ENCODE assay signal across 2 cellular contexts in the genomic region with DNA sequence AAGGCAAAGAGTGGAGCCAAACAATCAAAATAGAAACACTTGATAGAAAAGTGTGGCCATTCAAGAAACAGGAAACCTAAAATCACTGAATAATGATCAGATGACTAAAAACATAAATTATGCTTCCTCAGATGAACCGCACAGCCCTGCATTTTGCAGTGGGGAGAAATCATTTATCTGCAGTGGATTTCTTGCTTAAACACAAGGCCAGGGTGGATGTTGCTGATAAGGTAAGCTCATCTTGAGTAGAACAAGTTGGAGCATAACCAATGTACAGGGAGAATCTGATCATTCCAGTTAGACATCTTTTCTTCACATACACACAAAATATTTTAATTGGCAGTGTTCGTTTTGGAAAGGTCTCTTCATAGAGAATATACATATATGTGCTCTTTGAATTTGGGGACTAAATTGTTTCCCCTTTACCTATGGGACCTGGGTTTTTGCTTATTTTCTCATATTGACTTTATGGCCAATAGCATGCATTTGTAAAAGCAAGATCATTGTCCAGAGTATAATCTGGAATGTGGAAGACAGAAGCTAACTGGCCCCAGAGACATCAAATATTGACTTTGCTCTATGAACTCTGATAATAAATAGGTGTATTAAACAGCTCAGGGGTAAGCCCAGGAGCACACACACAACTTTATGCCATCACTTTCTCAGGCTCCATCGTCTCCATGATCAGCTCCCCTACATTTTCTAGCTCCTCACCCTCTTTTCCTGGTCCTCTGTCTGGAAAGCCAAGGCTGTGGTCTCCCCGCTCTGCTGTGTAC.
TF ChIP-seq lines count a peak whose summit lies in the region.

No MANE protein-coding gene starts in this region.

TF ChIP-seq in K562, 482 proteins besides CTCF, POLR2A, EP300 and RAD21 (continues in another document):
- TF ChIP-seq TFAM (CRISPR knock-in tag; conservative IDR thresholded peaks at IDR 0.05) (no peak), RBM34 (IDR thresholded peaks at IDR 0.05; ENCODE audit: borderline replicate concordance, insufficient read depth, low read length) (no peak), KHSRP (IDR thresholded peaks at IDR 0.05) (no peak), RB1 (IDR thresholded peaks at IDR 0.05; ENCODE audit: low read depth) (no peak), SIX5 (IDR thresholded peaks at IDR 0.05; ENCODE audit: borderline replicate concordance in 1 of 2, insufficient read depth in 1 of 2, low read depth in 1 of 2, low read length in 2 of 2) (no peak), ZNF551 (CRISPR knock-in tag; IDR thresholded peaks at IDR 0.05) (no peak), RBM22 (IDR thresholded peaks at IDR 0.05; ENCODE audit: low read depth, low read length, poor library complexity, severe bottlenecking) (no peak), TCFL5 (CRISPR knock-in tag; conservative IDR thresholded peaks at IDR 0.05) (no peak), ZNF347 (CRISPR knock-in tag; IDR thresholded peaks at IDR 0.05; ENCODE audit: low read depth) (no peak), PPARD (CRISPR knock-in tag; IDR thresholded peaks at IDR 0.05) (no peak), ZBTB7A (IDR thresholded peaks at IDR 0.05; ENCODE audit: borderline replicate concordance, control insufficient read depth, low read depth, low read length) (no peak), PHB2 (IDR thresholded peaks at IDR 0.05; ENCODE audit: low read depth) (no peak), IFI16 (CRISPR knock-in tag; IDR thresholded peaks at IDR 0.05) (no peak), PTTG1 (tag; IDR thresholded peaks at IDR 0.05; ENCODE audit: low read depth) (no peak), CGGBP1 (CRISPR knock-in tag; IDR thresholded peaks at IDR 0.05) (no peak), FOXP1 (CRISPR knock-in tag; IDR thresholded peaks at IDR 0.05) (no peak), IRF2 (CRISPR knock-in tag; IDR thresholded peaks at IDR 0.05) (no peak), ZNF133 (CRISPR knock-in tag; IDR thresholded peaks at IDR 0.05) (no peak), ARHGAP35 (IDR thresholded peaks at IDR 0.05; ENCODE audit: partially characterized antibody) (no peak), SMARCE1 (IDR thresholded peaks at IDR 0.05) (peak; percentile 68), ZNF274 (IDR thresholded peaks at IDR 0.05; ENCODE audit: borderline replicate concordance, low read depth, low read length) (no peak), CSDE1 (IDR thresholded peaks at IDR 0.05) (no peak), CC2D1A (IDR thresholded peaks at IDR 0.05) (no peak), ZKSCAN1 (IDR thresholded peaks at IDR 0.05; ENCODE audit: low read depth, low read length) (no peak), SMARCA5 (IDR thresholded peaks at IDR 0.05) (no peak), NR0B1 (IDR thresholded peaks at IDR 0.05; ENCODE audit: partially characterized antibody) (no peak), LEF1 (IDR thresholded peaks at IDR 0.05) (no peak), CBFA2T3 (IDR thresholded peaks at IDR 0.05) (peak; percentile 84), BRCA1 (IDR thresholded peaks at IDR 0.05) (no peak), BRCA1 (CRISPR knock-in tag; IDR thresholded peaks at IDR 0.05) (no peak), ZNF695 (CRISPR knock-in tag; IDR thresholded peaks at IDR 0.05) (no peak), ETV5 (CRISPR knock-in tag; IDR thresholded peaks at IDR 0.05; ENCODE audit: low read depth) (no peak), ESRRB (CRISPR knock-in tag; IDR thresholded peaks at IDR 0.05; ENCODE audit: borderline replicate concordance) (no peak), TAF1 (IDR thresholded peaks at IDR 0.05; ENCODE audit: control insufficient read depth, extremely low read depth, insufficient read depth, low read length, severe bottlenecking) (no peak)
- TF ChIP-seq, protein P1, sequence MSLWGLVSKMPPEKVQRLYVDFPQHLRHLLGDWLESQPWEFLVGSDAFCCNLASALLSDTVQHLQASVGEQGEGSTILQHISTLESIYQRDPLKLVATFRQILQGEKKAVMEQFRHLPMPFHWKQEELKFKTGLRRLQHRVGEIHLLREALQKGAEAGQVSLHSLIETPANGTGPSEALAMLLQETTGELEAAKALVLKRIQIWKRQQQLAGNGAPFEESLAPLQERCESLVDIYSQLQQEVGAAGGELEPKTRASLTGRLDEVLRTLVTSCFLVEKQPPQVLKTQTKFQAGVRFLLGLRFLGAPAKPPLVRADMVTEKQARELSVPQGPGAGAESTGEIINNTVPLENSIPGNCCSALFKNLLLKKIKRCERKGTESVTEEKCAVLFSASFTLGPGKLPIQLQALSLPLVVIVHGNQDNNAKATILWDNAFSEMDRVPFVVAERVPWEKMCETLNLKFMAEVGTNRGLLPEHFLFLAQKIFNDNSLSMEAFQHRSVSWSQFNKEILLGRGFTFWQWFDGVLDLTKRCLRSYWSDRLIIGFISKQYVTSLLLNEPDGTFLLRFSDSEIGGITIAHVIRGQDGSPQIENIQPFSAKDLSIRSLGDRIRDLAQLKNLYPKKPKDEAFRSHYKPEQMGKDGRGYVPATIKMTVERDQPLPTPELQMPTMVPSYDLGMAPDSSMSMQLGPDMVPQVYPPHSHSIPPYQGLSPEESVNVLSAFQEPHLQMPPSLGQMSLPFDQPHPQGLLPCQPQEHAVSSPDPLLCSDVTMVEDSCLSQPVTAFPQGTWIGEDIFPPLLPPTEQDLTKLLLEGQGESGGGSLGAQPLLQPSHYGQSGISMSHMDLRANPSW (CRISPR knock-in tag; IDR thresholded peaks at IDR 0.05) = no peak
- TF ChIP-seq, protein P2, sequence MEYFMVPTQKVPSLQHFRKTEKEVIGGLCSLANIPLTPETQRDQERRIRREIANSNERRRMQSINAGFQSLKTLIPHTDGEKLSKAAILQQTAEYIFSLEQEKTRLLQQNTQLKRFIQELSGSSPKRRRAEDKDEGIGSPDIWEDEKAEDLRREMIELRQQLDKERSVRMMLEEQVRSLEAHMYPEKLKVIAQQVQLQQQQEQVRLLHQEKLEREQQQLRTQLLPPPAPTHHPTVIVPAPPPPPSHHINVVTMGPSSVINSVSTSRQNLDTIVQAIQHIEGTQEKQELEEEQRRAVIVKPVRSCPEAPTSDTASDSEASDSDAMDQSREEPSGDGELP (CRISPR knock-in tag; IDR thresholded peaks at IDR 0.05; ENCODE audit: borderline replicate concordance) = no peak
- TF ChIP-seq, protein P3, sequence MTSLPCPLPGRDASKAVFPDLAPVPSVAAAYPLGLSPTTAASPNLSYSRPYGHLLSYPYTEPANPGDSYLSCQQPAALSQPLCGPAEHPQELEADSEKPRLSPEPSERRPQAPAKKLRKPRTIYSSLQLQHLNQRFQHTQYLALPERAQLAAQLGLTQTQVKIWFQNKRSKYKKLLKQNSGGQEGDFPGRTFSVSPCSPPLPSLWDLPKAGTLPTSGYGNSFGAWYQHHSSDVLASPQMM (CRISPR knock-in tag; IDR thresholded peaks at IDR 0.05) = no peak

TF ChIP-seq in liver, 16 proteins besides CTCF, POLR2A, EP300 and RAD21:
- TF ChIP-seq, protein P4, sequence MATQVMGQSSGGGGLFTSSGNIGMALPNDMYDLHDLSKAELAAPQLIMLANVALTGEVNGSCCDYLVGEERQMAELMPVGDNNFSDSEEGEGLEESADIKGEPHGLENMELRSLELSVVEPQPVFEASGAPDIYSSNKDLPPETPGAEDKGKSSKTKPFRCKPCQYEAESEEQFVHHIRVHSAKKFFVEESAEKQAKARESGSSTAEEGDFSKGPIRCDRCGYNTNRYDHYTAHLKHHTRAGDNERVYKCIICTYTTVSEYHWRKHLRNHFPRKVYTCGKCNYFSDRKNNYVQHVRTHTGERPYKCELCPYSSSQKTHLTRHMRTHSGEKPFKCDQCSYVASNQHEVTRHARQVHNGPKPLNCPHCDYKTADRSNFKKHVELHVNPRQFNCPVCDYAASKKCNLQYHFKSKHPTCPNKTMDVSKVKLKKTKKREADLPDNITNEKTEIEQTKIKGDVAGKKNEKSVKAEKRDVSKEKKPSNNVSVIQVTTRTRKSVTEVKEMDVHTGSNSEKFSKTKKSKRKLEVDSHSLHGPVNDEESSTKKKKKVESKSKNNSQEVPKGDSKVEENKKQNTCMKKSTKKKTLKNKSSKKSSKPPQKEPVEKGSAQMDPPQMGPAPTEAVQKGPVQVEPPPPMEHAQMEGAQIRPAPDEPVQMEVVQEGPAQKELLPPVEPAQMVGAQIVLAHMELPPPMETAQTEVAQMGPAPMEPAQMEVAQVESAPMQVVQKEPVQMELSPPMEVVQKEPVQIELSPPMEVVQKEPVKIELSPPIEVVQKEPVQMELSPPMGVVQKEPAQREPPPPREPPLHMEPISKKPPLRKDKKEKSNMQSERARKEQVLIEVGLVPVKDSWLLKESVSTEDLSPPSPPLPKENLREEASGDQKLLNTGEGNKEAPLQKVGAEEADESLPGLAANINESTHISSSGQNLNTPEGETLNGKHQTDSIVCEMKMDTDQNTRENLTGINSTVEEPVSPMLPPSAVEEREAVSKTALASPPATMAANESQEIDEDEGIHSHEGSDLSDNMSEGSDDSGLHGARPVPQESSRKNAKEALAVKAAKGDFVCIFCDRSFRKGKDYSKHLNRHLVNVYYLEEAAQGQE (IDR thresholded peaks at IDR 0.05) = no peak
- TF ChIP-seq YY1 (IDR thresholded peaks at IDR 0.05) = peak; percentile 29
- TF ChIP-seq HNF4A (conservative IDR thresholded peaks at IDR 0.05) = peak; percentile 40 to 67
- peak in 1 of 2 donors; percentile 62 for TF ChIP-seq RXRA (IDR thresholded peaks at IDR 0.05)
- no peak for TF ChIP-seq JUND (IDR thresholded peaks at IDR 0.05)
- peak; percentile 40 for TF ChIP-seq SP1 (IDR thresholded peaks at IDR 0.05)
- TF ChIP-seq GABPA (IDR thresholded peaks at IDR 0.05 in 1 of 2, conservative IDR thresholded peaks at IDR 0.05 in 1 of 2) = peak in 1 of 2 donors; percentile 7
- TF ChIP-seq EGR1 (IDR thresholded peaks at IDR 0.05; ENCODE audit: low read depth in 2 of 2) = no peak
- no peak for TF ChIP-seq TAF1 (conservative IDR thresholded peaks at IDR 0.05)
- TF ChIP-seq, protein P5, sequence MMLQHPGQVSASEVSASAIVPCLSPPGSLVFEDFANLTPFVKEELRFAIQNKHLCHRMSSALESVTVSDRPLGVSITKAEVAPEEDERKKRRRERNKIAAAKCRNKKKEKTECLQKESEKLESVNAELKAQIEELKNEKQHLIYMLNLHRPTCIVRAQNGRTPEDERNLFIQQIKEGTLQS (IDR thresholded peaks at IDR 0.05) = no peak
- TF ChIP-seq FOXA2 (IDR thresholded peaks at IDR 0.05) = peak; percentile 64
- peak; percentile 53 for TF ChIP-seq MAX (IDR thresholded peaks at IDR 0.05)
- no peak for TF ChIP-seq FOXA1 (IDR thresholded peaks at IDR 0.05)
- no peak for TF ChIP-seq HNF4G (IDR thresholded peaks at IDR 0.05)
- TF ChIP-seq NR2F2 (IDR thresholded peaks at IDR 0.05) = no peak
- TF ChIP-seq, protein P6, sequence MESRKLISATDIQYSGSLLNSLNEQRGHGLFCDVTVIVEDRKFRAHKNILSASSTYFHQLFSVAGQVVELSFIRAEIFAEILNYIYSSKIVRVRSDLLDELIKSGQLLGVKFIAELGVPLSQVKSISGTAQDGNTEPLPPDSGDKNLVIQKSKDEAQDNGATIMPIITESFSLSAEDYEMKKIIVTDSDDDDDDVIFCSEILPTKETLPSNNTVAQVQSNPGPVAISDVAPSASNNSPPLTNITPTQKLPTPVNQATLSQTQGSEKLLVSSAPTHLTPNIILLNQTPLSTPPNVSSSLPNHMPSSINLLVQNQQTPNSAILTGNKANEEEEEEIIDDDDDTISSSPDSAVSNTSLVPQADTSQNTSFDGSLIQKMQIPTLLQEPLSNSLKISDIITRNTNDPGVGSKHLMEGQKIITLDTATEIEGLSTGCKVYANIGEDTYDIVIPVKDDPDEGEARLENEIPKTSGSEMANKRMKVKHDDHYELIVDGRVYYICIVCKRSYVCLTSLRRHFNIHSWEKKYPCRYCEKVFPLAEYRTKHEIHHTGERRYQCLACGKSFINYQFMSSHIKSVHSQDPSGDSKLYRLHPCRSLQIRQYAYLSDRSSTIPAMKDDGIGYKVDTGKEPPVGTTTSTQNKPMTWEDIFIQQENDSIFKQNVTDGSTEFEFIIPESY (IDR thresholded peaks at IDR 0.05) = no peak
